In genomic region chr12:93149228-93149627, GRCh38 we compare ENCODE assay signal across 23 cellular contexts.
"Had no signal": no experiment of that assay in that cellular context is flagged by ENCODE, and none has a peak within 500 bp of the region (broad histone marks: within the 10 kb centered on the region; RNA-seq: fewer than 3 reads in every experiment).

No MANE protein-coding gene starts in this region.

- H3K9me3 ChIP-seq: breast epithelium had no signal

- ATAC-seq: activated CD4-positive, CD25-positive, alpha-beta regulatory T cell treated with anti-CD3 and anti-CD28 coated beads, Interleukin-2, amount 50 U/mL, for 24 hours; activated CD8-positive, alpha-beta T cell treated with anti-CD3 and anti-CD28 coated beads, Interleukin-2, amount 10 ng/mL, durations not matched to agents 7 days and 5 days had no signal

- H3K27ac Mint-ChIP-seq: activated CD8-positive, alpha-beta T cell treated with anti-CD3 and anti-CD28 coated beads, Interleukin-2, amount 10 ng/mL, durations not matched to agents 7 days and 5 days; activated naive CD4-positive, alpha-beta T cell treated with anti-CD3 and anti-CD28 coated beads, Interleukin-2, amount 50 U/mL, for 24 hours; T-helper 1 cell treated with Interleukin-12 subunit alpha and Interleukin-12 subunit beta and Interleukin-4 antibody, amounts not matched to agents 30 μg/mL and 1 μg/mL, for 36 hours had no signal

- H3K4me3 Mint-ChIP-seq: activated CD8-positive, alpha-beta T cell treated with anti-CD3 and anti-CD28 coated beads, Interleukin-2, amount 10 ng/mL, durations not matched to agents 7 days and 5 days; activated naive CD4-positive, alpha-beta T cell treated with anti-CD3 and anti-CD28 coated beads, Interleukin-2, amount 50 U/mL, for 24 hours; T-helper 1 cell treated with Interleukin-12 subunit alpha and Interleukin-12 subunit beta and Interleukin-4 antibody, amounts not matched to agents 30 μg/mL and 1 μg/mL, for 36 hours had no signal

- DNase-seq: activated CD4-positive, alpha-beta T cell treated with anti-CD3 and anti-CD28 coated beads for 4 hours; activated CD4-positive, alpha-beta T cell treated with anti-CD3 and anti-CD28 coated beads, Interleukin-2, amount 50 U/mL, for 4 hours; activated CD8-positive, alpha-beta memory T cell treated with anti-CD3 and anti-CD28 coated beads, Interleukin-2, amount 50 U/mL, for 48 hours; activated CD8-positive, alpha-beta T cell treated with anti-CD3 and anti-CD28 coated beads, Interleukin-2, amount 10 ng/mL, durations not matched to agents 7 days and 5 days; activated naive CD4-positive, alpha-beta T cell; activated T-cell treated with anti-CD3 and anti-CD28 coated beads, Interleukin-2, amount 50 U/mL, for 1 hour; aorta; caudate nucleus; Karpas-422; NCI-H1048; NCI-H146; NCI-H1930; NCI-H2171 treated with DMSO at 0.1 percent for 48 hours; NCI-H345; NCI-H510A; NCI-H526 treated with DMSO at 0.1 percent for 48 hours; NK-92 treated with Interleukin-12 subunit alpha and Interleukin-12 subunit beta, amount 100 ng/mL, for 24 hours; SHP77 treated with DMSO at 0.1 percent for 48 hours had no signal

- H3K4me1 Mint-ChIP-seq: activated naive CD4-positive, alpha-beta T cell treated with anti-CD3 and anti-CD28 coated beads, Interleukin-2, amount 50 U/mL, for 24 hours had no signal

- H3K36me3 Mint-ChIP-seq: activated naive CD4-positive, alpha-beta T cell treated with anti-CD3 and anti-CD28 coated beads, Interleukin-2, amount 50 U/mL, for 24 hours had no signal

- H3K27ac ChIP-seq: breast epithelium, PC-9 had no signal

- H3K9me3 Mint-ChIP-seq: activated naive CD4-positive, alpha-beta T cell treated with anti-CD3 and anti-CD28 coated beads, Interleukin-2, amount 50 U/mL, for 24 hours had no signal

- H3K4me3 ChIP-seq: breast epithelium, PC-9 had no signal

- H3K27me3 ChIP-seq: breast epithelium had no signal

- H3K36me3 ChIP-seq: breast epithelium had no signal
